1 cellular context compared by ENCODE assay signal in the genomic region with DNA sequence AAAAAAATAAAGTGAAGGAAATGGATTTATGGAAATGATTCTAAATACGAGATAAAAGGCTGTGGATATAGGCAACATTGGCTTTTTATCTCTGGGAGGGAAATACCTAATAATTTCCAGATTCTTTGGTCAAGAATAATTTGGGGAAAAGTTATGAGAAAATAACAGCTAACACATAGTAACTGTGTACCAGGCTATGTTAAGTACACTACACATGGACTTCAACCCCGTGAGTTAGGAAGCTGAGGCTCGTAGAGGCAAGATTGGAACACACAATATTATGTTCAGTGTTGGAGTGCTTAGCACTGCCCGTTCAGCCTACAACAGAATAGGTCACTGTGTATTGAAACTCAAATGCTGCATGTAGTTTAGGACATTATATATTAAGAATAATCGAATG.
TF ChIP-seq lines count a peak whose summit lies in the region.

No MANE protein-coding gene starts in this region.

TF ChIP-seq in WTC11, 78 proteins besides CTCF, POLR2A, EP300 and RAD21 (continued from another document):
- TF ChIP-seq, protein P1, sequence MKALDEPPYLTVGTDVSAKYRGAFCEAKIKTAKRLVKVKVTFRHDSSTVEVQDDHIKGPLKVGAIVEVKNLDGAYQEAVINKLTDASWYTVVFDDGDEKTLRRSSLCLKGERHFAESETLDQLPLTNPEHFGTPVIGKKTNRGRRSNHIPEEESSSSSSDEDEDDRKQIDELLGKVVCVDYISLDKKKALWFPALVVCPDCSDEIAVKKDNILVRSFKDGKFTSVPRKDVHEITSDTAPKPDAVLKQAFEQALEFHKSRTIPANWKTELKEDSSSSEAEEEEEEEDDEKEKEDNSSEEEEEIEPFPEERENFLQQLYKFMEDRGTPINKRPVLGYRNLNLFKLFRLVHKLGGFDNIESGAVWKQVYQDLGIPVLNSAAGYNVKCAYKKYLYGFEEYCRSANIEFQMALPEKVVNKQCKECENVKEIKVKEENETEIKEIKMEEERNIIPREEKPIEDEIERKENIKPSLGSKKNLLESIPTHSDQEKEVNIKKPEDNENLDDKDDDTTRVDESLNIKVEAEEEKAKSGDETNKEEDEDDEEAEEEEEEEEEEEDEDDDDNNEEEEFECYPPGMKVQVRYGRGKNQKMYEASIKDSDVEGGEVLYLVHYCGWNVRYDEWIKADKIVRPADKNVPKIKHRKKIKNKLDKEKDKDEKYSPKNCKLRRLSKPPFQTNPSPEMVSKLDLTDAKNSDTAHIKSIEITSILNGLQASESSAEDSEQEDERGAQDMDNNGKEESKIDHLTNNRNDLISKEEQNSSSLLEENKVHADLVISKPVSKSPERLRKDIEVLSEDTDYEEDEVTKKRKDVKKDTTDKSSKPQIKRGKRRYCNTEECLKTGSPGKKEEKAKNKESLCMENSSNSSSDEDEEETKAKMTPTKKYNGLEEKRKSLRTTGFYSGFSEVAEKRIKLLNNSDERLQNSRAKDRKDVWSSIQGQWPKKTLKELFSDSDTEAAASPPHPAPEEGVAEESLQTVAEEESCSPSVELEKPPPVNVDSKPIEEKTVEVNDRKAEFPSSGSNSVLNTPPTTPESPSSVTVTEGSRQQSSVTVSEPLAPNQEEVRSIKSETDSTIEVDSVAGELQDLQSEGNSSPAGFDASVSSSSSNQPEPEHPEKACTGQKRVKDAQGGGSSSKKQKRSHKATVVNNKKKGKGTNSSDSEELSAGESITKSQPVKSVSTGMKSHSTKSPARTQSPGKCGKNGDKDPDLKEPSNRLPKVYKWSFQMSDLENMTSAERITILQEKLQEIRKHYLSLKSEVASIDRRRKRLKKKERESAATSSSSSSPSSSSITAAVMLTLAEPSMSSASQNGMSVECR (CRISPR knock-in tag; IDR thresholded peaks at IDR 0.05; ENCODE audit: borderline replicate concordance) = no peak
- TF ChIP-seq ZNF317 (CRISPR knock-in tag; IDR thresholded peaks at IDR 0.05; ENCODE audit: borderline replicate concordance, low read depth) (no peak), ETV6 (CRISPR knock-in tag; IDR thresholded peaks at IDR 0.05) (no peak), TCF7 (CRISPR knock-in tag; IDR thresholded peaks at IDR 0.05; ENCODE audit: low read depth) (no peak), ATF1 (CRISPR knock-in tag; IDR thresholded peaks at IDR 0.05) (no peak), NR3C1 (CRISPR knock-in tag; conservative IDR thresholded peaks at IDR 0.05; ENCODE audit: low read depth) (no peak), SP1 (CRISPR knock-in tag; conservative IDR thresholded peaks at IDR 0.05) (no peak), ESRRA (CRISPR knock-in tag; IDR thresholded peaks at IDR 0.05; ENCODE audit: borderline replicate concordance) (no peak), FOXJ3 (CRISPR knock-in tag; IDR thresholded peaks at IDR 0.05; ENCODE audit: borderline replicate concordance) (no peak), JAZF1 (CRISPR knock-in tag; IDR thresholded peaks at IDR 0.05) (no peak), ZNF219 (CRISPR knock-in tag; IDR thresholded peaks at IDR 0.05; ENCODE audit: borderline replicate concordance) (no peak), CBFB (CRISPR knock-in tag; IDR thresholded peaks at IDR 0.05; ENCODE audit: low read depth) (no peak)
- TF ChIP-seq, protein P2, sequence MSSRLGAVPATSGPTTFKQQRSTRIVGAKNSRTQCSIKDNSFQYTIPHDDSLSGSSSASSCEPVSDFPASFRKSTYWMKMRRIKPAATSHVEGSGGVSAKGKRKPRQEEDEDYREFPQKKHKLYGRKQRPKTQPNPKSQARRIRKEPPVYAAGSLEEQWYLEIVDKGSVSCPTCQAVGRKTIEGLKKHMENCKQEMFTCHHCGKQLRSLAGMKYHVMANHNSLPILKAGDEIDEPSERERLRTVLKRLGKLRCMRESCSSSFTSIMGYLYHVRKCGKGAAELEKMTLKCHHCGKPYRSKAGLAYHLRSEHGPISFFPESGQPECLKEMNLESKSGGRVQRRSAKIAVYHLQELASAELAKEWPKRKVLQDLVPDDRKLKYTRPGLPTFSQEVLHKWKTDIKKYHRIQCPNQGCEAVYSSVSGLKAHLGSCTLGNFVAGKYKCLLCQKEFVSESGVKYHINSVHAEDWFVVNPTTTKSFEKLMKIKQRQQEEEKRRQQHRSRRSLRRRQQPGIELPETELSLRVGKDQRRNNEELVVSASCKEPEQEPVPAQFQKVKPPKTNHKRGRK (CRISPR knock-in tag; IDR thresholded peaks at IDR 0.05; ENCODE audit: borderline replicate concordance) = no peak
- TF ChIP-seq, protein P3, sequence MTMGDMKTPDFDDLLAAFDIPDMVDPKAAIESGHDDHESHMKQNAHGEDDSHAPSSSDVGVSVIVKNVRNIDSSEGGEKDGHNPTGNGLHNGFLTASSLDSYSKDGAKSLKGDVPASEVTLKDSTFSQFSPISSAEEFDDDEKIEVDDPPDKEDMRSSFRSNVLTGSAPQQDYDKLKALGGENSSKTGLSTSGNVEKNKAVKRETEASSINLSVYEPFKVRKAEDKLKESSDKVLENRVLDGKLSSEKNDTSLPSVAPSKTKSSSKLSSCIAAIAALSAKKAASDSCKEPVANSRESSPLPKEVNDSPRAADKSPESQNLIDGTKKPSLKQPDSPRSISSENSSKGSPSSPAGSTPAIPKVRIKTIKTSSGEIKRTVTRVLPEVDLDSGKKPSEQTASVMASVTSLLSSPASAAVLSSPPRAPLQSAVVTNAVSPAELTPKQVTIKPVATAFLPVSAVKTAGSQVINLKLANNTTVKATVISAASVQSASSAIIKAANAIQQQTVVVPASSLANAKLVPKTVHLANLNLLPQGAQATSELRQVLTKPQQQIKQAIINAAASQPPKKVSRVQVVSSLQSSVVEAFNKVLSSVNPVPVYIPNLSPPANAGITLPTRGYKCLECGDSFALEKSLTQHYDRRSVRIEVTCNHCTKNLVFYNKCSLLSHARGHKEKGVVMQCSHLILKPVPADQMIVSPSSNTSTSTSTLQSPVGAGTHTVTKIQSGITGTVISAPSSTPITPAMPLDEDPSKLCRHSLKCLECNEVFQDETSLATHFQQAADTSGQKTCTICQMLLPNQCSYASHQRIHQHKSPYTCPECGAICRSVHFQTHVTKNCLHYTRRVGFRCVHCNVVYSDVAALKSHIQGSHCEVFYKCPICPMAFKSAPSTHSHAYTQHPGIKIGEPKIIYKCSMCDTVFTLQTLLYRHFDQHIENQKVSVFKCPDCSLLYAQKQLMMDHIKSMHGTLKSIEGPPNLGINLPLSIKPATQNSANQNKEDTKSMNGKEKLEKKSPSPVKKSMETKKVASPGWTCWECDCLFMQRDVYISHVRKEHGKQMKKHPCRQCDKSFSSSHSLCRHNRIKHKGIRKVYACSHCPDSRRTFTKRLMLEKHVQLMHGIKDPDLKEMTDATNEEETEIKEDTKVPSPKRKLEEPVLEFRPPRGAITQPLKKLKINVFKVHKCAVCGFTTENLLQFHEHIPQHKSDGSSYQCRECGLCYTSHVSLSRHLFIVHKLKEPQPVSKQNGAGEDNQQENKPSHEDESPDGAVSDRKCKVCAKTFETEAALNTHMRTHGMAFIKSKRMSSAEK (CRISPR knock-in tag; IDR thresholded peaks at IDR 0.05; ENCODE audit: borderline replicate concordance) = no peak
- TF ChIP-seq, protein P4, sequence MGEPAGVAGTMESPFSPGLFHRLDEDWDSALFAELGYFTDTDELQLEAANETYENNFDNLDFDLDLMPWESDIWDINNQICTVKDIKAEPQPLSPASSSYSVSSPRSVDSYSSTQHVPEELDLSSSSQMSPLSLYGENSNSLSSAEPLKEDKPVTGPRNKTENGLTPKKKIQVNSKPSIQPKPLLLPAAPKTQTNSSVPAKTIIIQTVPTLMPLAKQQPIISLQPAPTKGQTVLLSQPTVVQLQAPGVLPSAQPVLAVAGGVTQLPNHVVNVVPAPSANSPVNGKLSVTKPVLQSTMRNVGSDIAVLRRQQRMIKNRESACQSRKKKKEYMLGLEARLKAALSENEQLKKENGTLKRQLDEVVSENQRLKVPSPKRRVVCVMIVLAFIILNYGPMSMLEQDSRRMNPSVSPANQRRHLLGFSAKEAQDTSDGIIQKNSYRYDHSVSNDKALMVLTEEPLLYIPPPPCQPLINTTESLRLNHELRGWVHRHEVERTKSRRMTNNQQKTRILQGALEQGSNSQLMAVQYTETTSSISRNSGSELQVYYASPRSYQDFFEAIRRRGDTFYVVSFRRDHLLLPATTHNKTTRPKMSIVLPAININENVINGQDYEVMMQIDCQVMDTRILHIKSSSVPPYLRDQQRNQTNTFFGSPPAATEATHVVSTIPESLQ (CRISPR knock-in tag; IDR thresholded peaks at IDR 0.05) = no peak
- TF ChIP-seq, protein P5, sequence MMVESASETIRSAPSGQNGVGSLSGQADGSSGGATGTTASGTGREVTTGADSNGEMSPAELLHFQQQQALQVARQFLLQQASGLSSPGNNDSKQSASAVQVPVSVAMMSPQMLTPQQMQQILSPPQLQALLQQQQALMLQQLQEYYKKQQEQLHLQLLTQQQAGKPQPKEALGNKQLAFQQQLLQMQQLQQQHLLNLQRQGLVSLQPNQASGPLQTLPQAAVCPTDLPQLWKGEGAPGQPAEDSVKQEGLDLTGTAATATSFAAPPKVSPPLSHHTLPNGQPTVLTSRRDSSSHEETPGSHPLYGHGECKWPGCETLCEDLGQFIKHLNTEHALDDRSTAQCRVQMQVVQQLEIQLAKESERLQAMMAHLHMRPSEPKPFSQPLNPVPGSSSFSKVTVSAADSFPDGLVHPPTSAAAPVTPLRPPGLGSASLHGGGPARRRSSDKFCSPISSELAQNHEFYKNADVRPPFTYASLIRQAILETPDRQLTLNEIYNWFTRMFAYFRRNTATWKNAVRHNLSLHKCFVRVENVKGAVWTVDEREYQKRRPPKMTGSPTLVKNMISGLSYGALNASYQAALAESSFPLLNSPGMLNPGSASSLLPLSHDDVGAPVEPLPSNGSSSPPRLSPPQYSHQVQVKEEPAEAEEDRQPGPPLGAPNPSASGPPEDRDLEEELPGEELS (CRISPR knock-in tag; IDR thresholded peaks at IDR 0.05) = no peak
- TF ChIP-seq, protein P6, sequence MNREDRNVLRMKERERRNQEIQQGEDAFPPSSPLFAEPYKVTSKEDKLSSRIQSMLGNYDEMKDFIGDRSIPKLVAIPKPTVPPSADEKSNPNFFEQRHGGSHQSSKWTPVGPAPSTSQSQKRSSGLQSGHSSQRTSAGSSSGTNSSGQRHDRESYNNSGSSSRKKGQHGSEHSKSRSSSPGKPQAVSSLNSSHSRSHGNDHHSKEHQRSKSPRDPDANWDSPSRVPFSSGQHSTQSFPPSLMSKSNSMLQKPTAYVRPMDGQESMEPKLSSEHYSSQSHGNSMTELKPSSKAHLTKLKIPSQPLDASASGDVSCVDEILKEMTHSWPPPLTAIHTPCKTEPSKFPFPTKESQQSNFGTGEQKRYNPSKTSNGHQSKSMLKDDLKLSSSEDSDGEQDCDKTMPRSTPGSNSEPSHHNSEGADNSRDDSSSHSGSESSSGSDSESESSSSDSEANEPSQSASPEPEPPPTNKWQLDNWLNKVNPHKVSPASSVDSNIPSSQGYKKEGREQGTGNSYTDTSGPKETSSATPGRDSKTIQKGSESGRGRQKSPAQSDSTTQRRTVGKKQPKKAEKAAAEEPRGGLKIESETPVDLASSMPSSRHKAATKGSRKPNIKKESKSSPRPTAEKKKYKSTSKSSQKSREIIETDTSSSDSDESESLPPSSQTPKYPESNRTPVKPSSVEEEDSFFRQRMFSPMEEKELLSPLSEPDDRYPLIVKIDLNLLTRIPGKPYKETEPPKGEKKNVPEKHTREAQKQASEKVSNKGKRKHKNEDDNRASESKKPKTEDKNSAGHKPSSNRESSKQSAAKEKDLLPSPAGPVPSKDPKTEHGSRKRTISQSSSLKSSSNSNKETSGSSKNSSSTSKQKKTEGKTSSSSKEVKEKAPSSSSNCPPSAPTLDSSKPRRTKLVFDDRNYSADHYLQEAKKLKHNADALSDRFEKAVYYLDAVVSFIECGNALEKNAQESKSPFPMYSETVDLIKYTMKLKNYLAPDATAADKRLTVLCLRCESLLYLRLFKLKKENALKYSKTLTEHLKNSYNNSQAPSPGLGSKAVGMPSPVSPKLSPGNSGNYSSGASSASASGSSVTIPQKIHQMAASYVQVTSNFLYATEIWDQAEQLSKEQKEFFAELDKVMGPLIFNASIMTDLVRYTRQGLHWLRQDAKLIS (CRISPR knock-in tag; IDR thresholded peaks at IDR 0.05; ENCODE audit: borderline replicate concordance) = no peak
